36 cellular contexts compared by ENCODE assay signal in the genomic region with DNA sequence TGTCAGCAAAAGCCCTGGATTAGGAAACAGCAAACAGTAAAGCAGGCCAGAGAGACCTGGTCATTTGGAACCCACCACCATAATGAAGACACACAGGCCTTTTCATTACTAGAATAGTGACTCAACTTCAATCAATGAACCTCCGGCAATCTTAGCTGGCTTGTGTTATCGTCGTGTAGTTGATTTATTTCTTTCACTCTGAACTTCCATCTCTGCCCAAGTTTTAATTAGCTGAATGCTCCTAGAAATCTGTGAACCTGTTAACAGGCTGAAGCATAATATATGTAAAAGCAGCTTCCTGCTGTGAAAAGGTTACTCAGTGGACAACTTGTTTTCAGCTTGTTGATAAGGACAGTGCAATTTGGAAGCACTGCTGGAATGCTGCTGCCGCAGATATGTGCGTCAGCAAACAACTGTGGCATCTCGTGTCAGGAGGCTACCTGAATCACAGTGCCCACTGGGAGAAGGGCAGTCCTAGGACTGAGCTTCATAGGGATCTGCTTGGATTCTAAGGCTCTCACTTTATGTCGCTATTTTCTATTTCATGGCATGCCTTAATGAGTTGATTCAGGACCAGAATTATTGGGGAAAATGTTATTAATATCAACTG.
"Had no signal": no experiment of that assay in that cellular context is flagged by ENCODE, and none has a peak within 500 bp of the region (broad histone marks: within the 10 kb centered on the region; RNA-seq: fewer than 3 reads in every experiment).

No MANE protein-coding gene starts in this region.

- DNase-seq: activated CD4-positive, alpha-beta T cell treated with anti-CD3 and anti-CD28 coated beads, Interleukin-2, amount 10 ng/mL, durations not matched to agents 24 days and 14 days; activated CD4-positive, alpha-beta T cell treated with anti-CD3 and anti-CD28 coated beads, Interleukin-2, amount 50 U/mL, for 4 hours; activated CD4-positive, CD25-positive, alpha-beta regulatory T cell; activated CD8-positive, alpha-beta T cell treated with anti-CD3 and anti-CD28 coated beads for 36 hours; activated effector memory CD4-positive, alpha-beta T cell treated with anti-CD3 and anti-CD28 coated beads, Interleukin-2, amount 50 U/mL, for 16 hours; activated naive CD4-positive, alpha-beta T cell; activated naive CD4-positive, alpha-beta T cell treated with anti-CD3 and anti-CD28 coated beads, Interleukin-2, amount 50 U/mL, for 16 hours; activated naive CD8-positive, alpha-beta T cell treated with anti-CD3 and anti-CD28 coated beads for 36 hours; activated T-cell treated with anti-CD3 and anti-CD28 coated beads, Interleukin-2, amount 50 U/mL, for 1 hour; activated T-cell treated with anti-CD3 and anti-CD28 coated beads, Interleukin-2, amount 50 U/mL, for 72 hours; amygdala; body of pancreas; Kasumi-1; KG1; MG63; NCI-H1048; NCI-H1105 treated with DMSO at 0.1 percent for 48 hours; NCI-H1436; NCI-H1694; NCI-H1930; NCI-H345; NCI-H510A; NCI-H526; NCI-H748 treated with DMSO at 0.1 percent for 48 hours; PC-9; SIG-M5; SW 1271; T1000; WERI-Rb-1 had no signal

- FAIRE-seq: RCC 7860 had no signal

- H3K4me3 ChIP-seq: ascending aorta, body of pancreas, breast epithelium, MG63, PC-9 had no signal

- H3K36me3 ChIP-seq: ascending aorta, breast epithelium, MG63, WERI-Rb-1 had no signal

- H3K4me3 Mint-ChIP-seq: activated CD4-positive, alpha-beta T cell treated with anti-CD3 and anti-CD28 coated beads, Interleukin-2, amount 10 ng/mL, durations not matched to agents 24 days and 14 days; activated CD8-positive, alpha-beta T cell treated with anti-CD3 and anti-CD28 coated beads for 36 hours; activated naive CD8-positive, alpha-beta T cell treated with anti-CD3 and anti-CD28 coated beads for 36 hours; activated T-cell treated with anti-CD3 and anti-CD28 coated beads, Interleukin-2, amount 50 U/mL, for 72 hours; activated T-helper 17 cell treated with anti-CD3 and anti-CD28 coated beads, Interleukin-2, amount 50 U/mL, for 72 hours had no signal

- H3K4me1 Mint-ChIP-seq: activated CD4-positive, alpha-beta T cell treated with anti-CD3 and anti-CD28 coated beads, Interleukin-2, amount 10 ng/mL, durations not matched to agents 24 days and 14 days; activated naive CD8-positive, alpha-beta T cell treated with anti-CD3 and anti-CD28 coated beads for 36 hours; activated T-helper 17 cell treated with anti-CD3 and anti-CD28 coated beads, Interleukin-2, amount 50 U/mL, for 72 hours had no signal

- H3K27ac ChIP-seq: ascending aorta, body of pancreas, breast epithelium, PC-9, RWPE1, WERI-Rb-1 had no signal

- H3K27me3 ChIP-seq: ascending aorta, body of pancreas, MG63 had no signal

- H3K9me3 ChIP-seq: ascending aorta, body of pancreas, breast epithelium, MG63 had no signal

- ATAC-seq: activated CD8-positive, alpha-beta T cell treated with anti-CD3 and anti-CD28 coated beads for 36 hours; activated T-cell treated with anti-CD3 and anti-CD28 coated beads, Interleukin-2, amount 50 U/mL, for 72 hours; activated T-helper 17 cell treated with anti-CD3 and anti-CD28 coated beads, Interleukin-2, amount 50 U/mL, for 72 hours; body of pancreas; Right ventricle myocardium inferior; SK-N-SH treated with all-trans-retinoic acid at 6 μM for 48 hours had no signal

- H3K4me1 ChIP-seq: ascending aorta, body of pancreas, breast epithelium had no signal

- H3K36me3 Mint-ChIP-seq: activated naive CD8-positive, alpha-beta T cell treated with anti-CD3 and anti-CD28 coated beads for 36 hours had no signal

- H3K27ac Mint-ChIP-seq: activated CD4-positive, alpha-beta T cell treated with anti-CD3 and anti-CD28 coated beads, Interleukin-2, amount 10 ng/mL, durations not matched to agents 24 days and 14 days; activated CD8-positive, alpha-beta T cell treated with anti-CD3 and anti-CD28 coated beads for 36 hours; activated naive CD8-positive, alpha-beta T cell treated with anti-CD3 and anti-CD28 coated beads for 36 hours; activated T-cell treated with anti-CD3 and anti-CD28 coated beads, Interleukin-2, amount 50 U/mL, for 72 hours; activated T-helper 17 cell treated with anti-CD3 and anti-CD28 coated beads, Interleukin-2, amount 50 U/mL, for 72 hours had no signal

- H3K9me3 Mint-ChIP-seq: activated CD4-positive, alpha-beta T cell treated with anti-CD3 and anti-CD28 coated beads, Interleukin-2, amount 10 ng/mL, durations not matched to agents 24 days and 14 days; activated CD8-positive, alpha-beta T cell treated with anti-CD3 and anti-CD28 coated beads for 36 hours had no signal

- H3K4me2 ChIP-seq: PC-9 had no signal
